ENCODE assay signal across 11 cellular contexts in the genomic region with DNA sequence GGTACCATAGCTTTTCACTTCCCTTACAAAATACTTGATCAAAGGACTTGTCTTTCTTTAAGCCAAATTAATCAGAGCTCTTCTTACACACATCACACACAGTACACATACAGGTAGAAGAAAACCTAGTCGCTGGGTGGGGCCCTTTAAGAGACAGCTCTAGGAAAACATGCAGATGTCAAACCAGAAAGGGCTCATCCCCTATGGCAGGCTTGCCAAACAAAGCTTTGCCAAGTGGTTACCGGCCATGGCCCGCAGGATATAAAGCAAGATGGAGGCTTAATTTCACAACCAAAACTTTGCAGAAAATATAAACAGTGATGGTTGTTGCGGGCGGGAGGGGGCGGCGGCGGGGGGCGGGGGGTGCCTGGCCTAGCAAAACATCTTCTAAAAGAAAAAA.
A peak's percentile ranks its signal among the peaks of the same experiment; 100 is the strongest.
DNase-seq lines count a peak whose midpoint lies in the region; ATAC-seq, FAIRE-seq and TF ChIP-seq lines count a peak whose summit lies in the region.
"Had no signal": no experiment of that assay in that cellular context is flagged by ENCODE, and none has a peak within 500 bp of the region (broad histone marks: within the 10 kb centered on the region; RNA-seq: fewer than 3 reads in every experiment).

No MANE protein-coding gene starts in this region.

- no peaks in the 10 kb centered on the region for H3K36me3 ChIP-seq in HUES64 (ENCODE audit: insufficient read depth, low read length)

- no peaks in the 10 kb centered on the region; the same call in 1 of the 2 replicates for H3K4me1 ChIP-seq in HUES64 (ENCODE audit: insufficient read depth, low read length)

- no peak for TF ChIP-seq CTCF in CD4-positive, alpha-beta T cell (IDR thresholded peaks at IDR 0.05)
- no peak for TF ChIP-seq CTCF in lower leg skin (IDR thresholded peaks at IDR 0.05)

- H3K4me3 ChIP-seq in HUES64 (ENCODE audit: low read length) (peak overlapping the region; percentile 88), lower leg skin (ENCODE audit: low read depth, poor library complexity, severe bottlenecking) (peak overlapping the region; percentile 10)

- intact Hi-C loops in CD4-positive, alpha-beta T cell (cut with DNase I, micrococcal nuclease) = no loop called here
- intact Hi-C loops in activated T-helper 1 cell treated with anti-CD3 and anti-CD28 coated beads, Interleukin-12 subunit alpha, Interleukin-12 subunit beta, Interleukin-2, Interleukin-4 antibody, amounts not matched to agents 30 ng/mL and 10 ng/mL and 1 ng/mL, durations not matched to agents 14 hours and 24 hours and 36 hours (cut with micrococcal nuclease) = no loop called here
- intact Hi-C loops in lower leg skin (cut with DNase I; ENCODE audit: low total_unique reads) = no loop called here

- CTCF ChIA-PET in CD4-positive, alpha-beta T cell (lab: Charles Lee) = no interaction called here

- POLR2A ChIA-PET in CD4-positive, alpha-beta T cell (lab: Charles Lee) = no interaction called here

- no peak overlapping the region for H3K27ac ChIP-seq in CD4-positive, alpha-beta T cell (ENCODE audit: low read depth, low read length)
- no peak overlapping the region for H3K27ac ChIP-seq in HUES64 (ENCODE audit: low read depth, low read length)
- H3K27ac ChIP-seq: KMS-11 had no signal

- no peaks in the 10 kb centered on the region for H3K36me3 Mint-ChIP-seq in CD4-positive, alpha-beta T cell (ENCODE audit: low read depth)
- no peaks in the 10 kb centered on the region for H3K36me3 Mint-ChIP-seq in activated T-helper 1 cell treated with anti-CD3 and anti-CD28 coated beads, Interleukin-12 subunit alpha, Interleukin-12 subunit beta, Interleukin-2, Interleukin-4 antibody, amounts not matched to agents 30 ng/mL and 10 ng/mL and 1 ng/mL, durations not matched to agents 14 hours and 24 hours and 36 hours (ENCODE audit: low read depth)

- no peak for ATAC-seq in CD4-positive, alpha-beta T cell (ENCODE audit: poor library complexity)
- ATAC-seq in GM18502 (IDR thresholded peaks at IDR 0.05; ENCODE audit: poor library complexity, unreplicated experiment) = no peak
- ATAC-seq: activated T-helper 17 cell treated with anti-CD3 and anti-CD28 coated beads, Interleukin-2, amount 50 U/mL, for 72 hours had no signal

- no peak overlapping the region for H3K27ac Mint-ChIP-seq in CD4-positive, alpha-beta T cell
- no peak overlapping the region for H3K27ac Mint-ChIP-seq in activated T-helper 1 cell treated with anti-CD3 and anti-CD28 coated beads, Interleukin-12 subunit alpha, Interleukin-12 subunit beta, Interleukin-2, Interleukin-4 antibody, amounts not matched to agents 30 ng/mL and 10 ng/mL and 1 ng/mL, durations not matched to agents 14 hours and 24 hours and 36 hours
- H3K27ac Mint-ChIP-seq: activated T-helper 17 cell treated with anti-CD3 and anti-CD28 coated beads, Interleukin-2, amount 50 U/mL, for 72 hours had no signal

- TF ChIP-seq POLR2A in lower leg skin (IDR thresholded peaks at IDR 0.05) = no peak

- DNase-seq in CD4-positive, alpha-beta T cell = no peak
- DNase-seq in activated T-helper 1 cell treated with anti-CD3 and anti-CD28 coated beads, Interleukin-12 subunit alpha, Interleukin-12 subunit beta, Interleukin-2, Interleukin-4 antibody, amounts not matched to agents 30 ng/mL and 10 ng/mL and 1 ng/mL, durations not matched to agents 14 hours and 24 hours and 36 hours (ENCODE audit: low spot score) = no peak
- DNase-seq in lower leg skin (ENCODE audit: low spot score in 2 of 2) (peak in 1 of 2 donors; percentile 42), frontal cortex (ENCODE audit: low spot score in 2 of 2) (no peak)
- no peak for DNase-seq in effector CD4-positive, alpha-beta T cell
- no peak for DNase-seq in activated effector memory CD4-positive, alpha-beta T cell treated with anti-CD3 and anti-CD28 coated beads, Interleukin-2, amount 50 U/mL, for 16 hours

- no peaks in the 10 kb centered on the region for H3K9me3 ChIP-seq in CD4-positive, alpha-beta T cell (ENCODE audit: control insufficient read depth, low read length)
- H3K9me3 ChIP-seq in HUES64 (ENCODE audit: insufficient read depth, low read depth, low read length) = peaks cover 22% of the 10 kb centered on the region

- no peaks in the 10 kb centered on the region for H3K27me3 Mint-ChIP-seq in CD4-positive, alpha-beta T cell
- H3K27me3 Mint-ChIP-seq in activated T-helper 1 cell treated with anti-CD3 and anti-CD28 coated beads, Interleukin-12 subunit alpha, Interleukin-12 subunit beta, Interleukin-2, Interleukin-4 antibody, amounts not matched to agents 30 ng/mL and 10 ng/mL and 1 ng/mL, durations not matched to agents 14 hours and 24 hours and 36 hours (ENCODE audit: insufficient read depth) = no peaks in the 10 kb centered on the region
- H3K27me3 Mint-ChIP-seq: activated T-helper 17 cell treated with anti-CD3 and anti-CD28 coated beads, Interleukin-2, amount 50 U/mL, for 72 hours had no signal

- H3K4me1 Mint-ChIP-seq in CD4-positive, alpha-beta T cell (ENCODE audit: low read depth) = peaks cover 6% of the 10 kb centered on the region
- peaks cover 6% of the 10 kb centered on the region for H3K4me1 Mint-ChIP-seq in activated T-helper 1 cell treated with anti-CD3 and anti-CD28 coated beads, Interleukin-12 subunit alpha, Interleukin-12 subunit beta, Interleukin-2, Interleukin-4 antibody, amounts not matched to agents 30 ng/mL and 10 ng/mL and 1 ng/mL, durations not matched to agents 14 hours and 24 hours and 36 hours (ENCODE audit: low read depth)
- H3K4me1 Mint-ChIP-seq: activated T-helper 17 cell treated with anti-CD3 and anti-CD28 coated beads, Interleukin-2, amount 50 U/mL, for 72 hours had no signal

- peaks cover 3% of the 10 kb centered on the region for H3K9me3 Mint-ChIP-seq in CD4-positive, alpha-beta T cell
- H3K9me3 Mint-ChIP-seq in activated T-helper 1 cell treated with anti-CD3 and anti-CD28 coated beads, Interleukin-12 subunit alpha, Interleukin-12 subunit beta, Interleukin-2, Interleukin-4 antibody, amounts not matched to agents 30 ng/mL and 10 ng/mL and 1 ng/mL, durations not matched to agents 14 hours and 24 hours and 36 hours = peaks cover 25% of the 10 kb centered on the region

- 0 out of 2 replicates have a peak overlapping the region, but pooled peaks have one; percentile 21 for H3K9ac ChIP-seq in HUES64 (ENCODE audit: low read depth, low read length)
- H3K9ac ChIP-seq: KMS-11 had no signal

- WGBS in HUES64 = 28% methylated on average over 3 of the region's 9 CpGs
- 13 to 45% methylated on average over 9 of the region's 9 CpGs for WGBS in lower leg skin, 2 donors

- no peak for FAIRE-seq in frontal cortex (lab: Jason Lieb, UNC)
- FAIRE-seq: GM18507 had no signal

- no peaks in the 10 kb centered on the region for H3K27me3 ChIP-seq in CD4-positive, alpha-beta T cell (ENCODE audit: control insufficient read depth, insufficient read depth, low read length)
- no peaks in the 10 kb centered on the region for H3K27me3 ChIP-seq in HUES64 (ENCODE audit: insufficient read depth, low read length)

- peak overlapping the region; percentile 77 for H3K4me3 Mint-ChIP-seq in CD4-positive, alpha-beta T cell
- peak overlapping the region; percentile 70 for H3K4me3 Mint-ChIP-seq in activated T-helper 1 cell treated with anti-CD3 and anti-CD28 coated beads, Interleukin-12 subunit alpha, Interleukin-12 subunit beta, Interleukin-2, Interleukin-4 antibody, amounts not matched to agents 30 ng/mL and 10 ng/mL and 1 ng/mL, durations not matched to agents 14 hours and 24 hours and 36 hours
